31 cellular contexts compared by ENCODE assay signal in genomic region chr7:35267372-35267771, GRCh38.
"Had no signal": no experiment of that assay in that cellular context is flagged by ENCODE, and none has a peak within 500 bp of the region (broad histone marks: within the 10 kb centered on the region; RNA-seq: fewer than 3 reads in every experiment).

No MANE protein-coding gene starts in this region.

- H3K4me3 ChIP-seq: MG63, PC-9, SJCRH30, SK-N-MC had no signal

- H3K9me3 ChIP-seq: MG63, SJCRH30 had no signal

- H3K27me3 ChIP-seq: MG63, SJCRH30 had no signal

- H3K27ac ChIP-seq: PC-9, RWPE1, SJCRH30, SK-N-MC had no signal

- DNase-seq: Kasumi-1, KG1, MG63, NCI-H1048, NCI-H1092 treated with DMSO at 0.1 percent for 48 hours, NCI-H1105 treated with DMSO at 0.1 percent for 48 hours, NCI-H1417, NCI-H1436, NCI-H146, NCI-H1694, NCI-H187, NCI-H1930, NCI-H2029 treated with DMSO at 0.1 percent for 48 hours, NCI-H2081 treated with DMSO at 0.1 percent for 48 hours, NCI-H2107, NCI-H2171 treated with DMSO at 0.1 percent for 48 hours, NCI-H2227 treated with DMSO at 0.1 percent for 48 hours, NCI-H345, NCI-H446, NCI-H510A treated with DMSO at 0.1 percent for 48 hours, NCI-H524 treated with DMSO at 0.1 percent for 48 hours, NCI-H774, PC-9, SHP77, SIG-M5, SJCRH30, T-cell had no signal

- H3K4me1 ChIP-seq: SJCRH30 had no signal

- H3K36me3 ChIP-seq: MG63, SJCRH30 had no signal

- ATAC-seq: Panc1, Right ventricle myocardium inferior, T-cell had no signal

- H2AFZ ChIP-seq: PC-9 had no signal

- H3K4me2 ChIP-seq: PC-9 had no signal
